ENCODE assay signal across 13 cellular contexts in genomic region chr16:87056083-87056482, GRCh38.
DNase-seq lines count a peak whose midpoint lies in the region; ATAC-seq and TF ChIP-seq lines count a peak whose summit lies in the region.
"Had no signal": no experiment of that assay in that cellular context is flagged by ENCODE, and none has a peak within 500 bp of the region (broad histone marks: within the 10 kb centered on the region; RNA-seq: fewer than 3 reads in every experiment).

No MANE protein-coding gene starts in this region.

- H2AFZ ChIP-seq in osteoblast (ENCODE audit: low read length), result no peak overlapping the region

- no peaks in the 10 kb centered on the region for H3K27me3 ChIP-seq in osteoblast (ENCODE audit: insufficient read depth, low read length)

- H3K79me2 ChIP-seq in osteoblast (ENCODE audit: insufficient read depth, low read length), result no peaks in the 10 kb centered on the region

- H3K4me1 ChIP-seq in osteoblast (ENCODE audit: insufficient read depth, low read length), result peaks cover 11% of the 10 kb centered on the region
- H3K4me1 ChIP-seq: prostate gland, stomach had no signal

- peak; percentile 46 for TF ChIP-seq CTCF in osteoblast (IDR thresholded peaks at IDR 0.05; ENCODE audit: extremely low read depth, low read depth, low read length)

- no peak overlapping the region for H3K27ac ChIP-seq in osteoblast (ENCODE audit: low read depth, low read length)
- H3K27ac ChIP-seq: prostate gland, stomach had no signal

- in situ Hi-C loops in SK-MEL-5 (cut with HindIII; ENCODE audit: low pct_unique_long_range_greater_than_20kb, low sequenced_read_pairs), result no loop called here

- peak; percentile 38 for DNase-seq in ELR (ENCODE audit: low read depth)
- peak; percentile 9 for DNase-seq in SK-MEL-5 (ENCODE audit: low read depth, low spot score)
- peak; percentile 64 for DNase-seq in fibroblast of peridontal ligament (ENCODE audit: extremely low read depth)
- peak; percentile 96 for DNase-seq in osteoblast (ENCODE audit: insufficient read length, low spot score, missing footprints)
- DNase-seq in HT-29 (ENCODE audit: low spot score), result no peak
- DNase-seq in dedifferentiated amniotic fluid mesenchymal stem cell (ENCODE audit: extremely low spot score), result no peak
- DNase-seq: COR-L47, glutamatergic neuron, stomach had no signal

- no peak overlapping the region for H3K4me3 ChIP-seq in osteoblast (ENCODE audit: insufficient read depth, low read length)
- H3K4me3 ChIP-seq: lung, prostate gland, stomach had no signal

- H4K20me1 ChIP-seq in osteoblast (ENCODE audit: insufficient read depth, low read length), result no peaks in the 10 kb centered on the region

- H3K36me3 ChIP-seq in osteoblast (ENCODE audit: insufficient read depth, low read length), result no peaks in the 10 kb centered on the region
- H3K36me3 ChIP-seq: prostate gland, stomach had no signal

- ATAC-seq in HG03039 (IDR thresholded peaks at IDR 0.05; ENCODE audit: unreplicated experiment) (no peak), HG02763 (IDR thresholded peaks at IDR 0.05; ENCODE audit: unreplicated experiment) (no peak)

- H3K9me3 ChIP-seq in osteoblast (ENCODE audit: low read depth, low read length), result peaks cover 5% of the 10 kb centered on the region
- H3K9me3 ChIP-seq: prostate gland had no signal

- H3K4me2 ChIP-seq in osteoblast (ENCODE audit: insufficient read depth, low read length), result no peak overlapping the region

Comparison
In these comparisons a context has a peak if more than half of its experiments do, and no peak if none do; other contexts are left out.
1. DNase-seq: peak in ELR (single experiment), SK-MEL-5 (single experiment), fibroblast of peridontal ligament (single experiment) and osteoblast (single experiment); none in HT-29 (single experiment) and dedifferentiated amniotic fluid mesenchymal stem cell (single experiment).